In genomic region chr3:134080761-134081160, GRCh38 we compare ENCODE assay signal across 23 cellular contexts. TPM values are rescaled to one million over a fixed set of nuclear protein-coding genes. Genes with fewer than 3 reads are reported as not detected.
A peak's percentile ranks its signal among the peaks of the same experiment; 100 is the strongest.
DNase-seq lines count a peak whose midpoint lies in the region; ATAC-seq, FAIRE-seq and TF ChIP-seq lines count a peak whose summit lies in the region.
"Had no signal": no experiment of that assay in that cellular context is flagged by ENCODE, and none has a peak within 500 bp of the region (broad histone marks: within the 10 kb centered on the region; RNA-seq: fewer than 3 reads in every experiment).

No MANE protein-coding gene starts in this region.

- H3K27ac Mint-ChIP-seq in activated CD8-positive, alpha-beta T cell treated with anti-CD3 and anti-CD28 coated beads, Interleukin-2, amount 10 ng/mL, durations not matched to agents 7 days and 5 days = no peak overlapping the region
- H3K27ac Mint-ChIP-seq in activated CD8-positive, alpha-beta T cell treated with anti-CD3 and anti-CD28 coated beads for 36 hours = no peak overlapping the region
- H3K27ac Mint-ChIP-seq: CD4-positive, alpha-beta memory T cell; GM23338; H9; HFFc6 had no signal

- BruUV-seq in K562 (replicated peaks; lab: Mats Ljungman, UMichigan) = no TSS peak

- no peaks in the 10 kb centered on the region for H3K79me2 ChIP-seq in K562 (ENCODE audit: control insufficient read depth, insufficient read depth, low read length)

- no peak for TF ChIP-seq POLR2A in K562 (conservative IDR thresholded peaks at IDR 0.05)
- no peak for TF ChIP-seq POLR2A in esophagus muscularis mucosa (IDR thresholded peaks at IDR 0.05; ENCODE audit: low read depth)

- no peak overlapping the region for H2AFZ ChIP-seq in K562 (ENCODE audit: low read depth, low read length)
- H2AFZ ChIP-seq: GM23338 had no signal

- no peak overlapping the region for H3K27ac ChIP-seq in HEK293 (ENCODE audit: extremely low read depth, low read depth, low read length)
- H3K27ac ChIP-seq in K562 (ENCODE audit: extremely low read depth, low read depth, low read length) = no peak overlapping the region
- H3K27ac ChIP-seq in esophagus muscularis mucosa (replicated peaks in 1 of 4) = no peak overlapping the region
- H3K27ac ChIP-seq: A549 had no signal

- H3K9me1 ChIP-seq in K562 (ENCODE audit: control insufficient read depth, insufficient read depth, low read length) = no peaks in the 10 kb centered on the region

- peaks cover 3% of the 10 kb centered on the region for H3K27me3 Mint-ChIP-seq in activated CD8-positive, alpha-beta T cell treated with anti-CD3 and anti-CD28 coated beads, Interleukin-2, amount 10 ng/mL, durations not matched to agents 7 days and 5 days (ENCODE audit: low read depth)
- H3K27me3 Mint-ChIP-seq in activated CD8-positive, alpha-beta T cell treated with anti-CD3 and anti-CD28 coated beads for 36 hours = no peaks in the 10 kb centered on the region

- in situ Hi-C loops in K562 (cut with MboI) = no loop called here

- no peaks in the 10 kb centered on the region for H3K36me3 Mint-ChIP-seq in activated CD8-positive, alpha-beta T cell treated with anti-CD3 and anti-CD28 coated beads, Interleukin-2, amount 10 ng/mL, durations not matched to agents 7 days and 5 days (ENCODE audit: low read depth)
- no peaks in the 10 kb centered on the region for H3K36me3 Mint-ChIP-seq in activated CD8-positive, alpha-beta T cell treated with anti-CD3 and anti-CD28 coated beads for 36 hours (ENCODE audit: low read depth)
- H3K36me3 Mint-ChIP-seq: CD4-positive, alpha-beta memory T cell had no signal

- POLR2A ChIA-PET in activated CD8-positive, alpha-beta T cell treated with anti-CD3 and anti-CD28 coated beads, Interleukin-2, amount 10 ng/mL, durations not matched to agents 7 days and 5 days (lab: Charles Lee) = interaction anchor here (0.6 kb wide), 1 partner anchor 9 kb away, joined by 4 read pairs; no protein-coding TSS in a partner anchor
- POLR2A ChIA-PET in activated CD8-positive, alpha-beta T cell treated with anti-CD3 and anti-CD28 coated beads for 36 hours (lab: Charles Lee) = no interaction called here
- POLR2A ChIA-PET in HEK293 (lab: Yijun Ruan, JAX) (no interaction called here), K562 (lab: Yijun Ruan, JAX) (interaction anchor here (0.6 kb wide), 1 partner anchor 16 kb away, joined by 4 read pairs; no protein-coding TSS in a partner anchor)

- DNase-seq in activated CD8-positive, alpha-beta T cell treated with anti-CD3 and anti-CD28 coated beads, Interleukin-2, amount 10 ng/mL, durations not matched to agents 7 days and 5 days = peak; percentile 7
- no peak for DNase-seq in activated CD8-positive, alpha-beta T cell treated with anti-CD3 and anti-CD28 coated beads for 36 hours
- DNase-seq in K562 (ENCODE audit: extremely low read depth in 1 of 4, low spot score in 3 of 4) = no peak
- peak; percentile 17 for DNase-seq in esophagus muscularis mucosa (ENCODE audit: extremely low spot score)
- DNase-seq: 8988T; ACHN; C1 segment of cervical spinal cord; Calu3; CD4-positive, alpha-beta memory T cell; COR-L47; DMS79; EL; GDM1; H9; HFFc6 had no signal

- H3K4me1 ChIP-seq in HEK293 (ENCODE audit: control insufficient read depth, insufficient read depth, low read length) (no peaks in the 10 kb centered on the region), K562 (replicated peaks in 1 of 2; ENCODE audit: control insufficient read depth in 2 of 2, insufficient read depth in 2 of 2, low read length in 2 of 2) (no peaks in the 10 kb centered on the region), esophagus muscularis mucosa (no peaks in the 10 kb centered on the region)
- H3K4me1 ChIP-seq: A549 had no signal

- no peaks in the 10 kb centered on the region for H3K9me3 Mint-ChIP-seq in activated CD8-positive, alpha-beta T cell treated with anti-CD3 and anti-CD28 coated beads, Interleukin-2, amount 10 ng/mL, durations not matched to agents 7 days and 5 days (ENCODE audit: insufficient read depth)
- peaks cover 2% of the 10 kb centered on the region for H3K9me3 Mint-ChIP-seq in activated CD8-positive, alpha-beta T cell treated with anti-CD3 and anti-CD28 coated beads for 36 hours

- no peak for TF ChIP-seq RAD21 in K562 (CRISPR knock-in tag; conservative IDR thresholded peaks at IDR 0.05 in 1 of 2, IDR thresholded peaks at IDR 0.05 in 1 of 2)

- ATAC-seq in activated CD8-positive, alpha-beta T cell treated with anti-CD3 and anti-CD28 coated beads, Interleukin-2, amount 10 ng/mL, durations not matched to agents 7 days and 5 days = no peak
- no peak for ATAC-seq in activated CD8-positive, alpha-beta T cell treated with anti-CD3 and anti-CD28 coated beads for 36 hours
- ATAC-seq in K562 (no peak), GM18907 (IDR thresholded peaks at IDR 0.05; ENCODE audit: unreplicated experiment) (no peak), SK-N-SH treated with all-trans-retinoic acid at 6 μM for 48 hours (no peak), HG02610 (IDR thresholded peaks at IDR 0.05; ENCODE audit: unreplicated experiment) (no peak)
- ATAC-seq: A549, GM12878, GM23338, HCT116 had no signal

- no peaks in the 10 kb centered on the region for H3K9me3 ChIP-seq in HEK293 (ENCODE audit: control insufficient read depth, insufficient read depth, low read depth, low read length)
- H3K9me3 ChIP-seq in K562 (replicated peaks; ENCODE audit: control insufficient read depth, insufficient read depth, low read depth, low read length) = no peaks in the 10 kb centered on the region
- H3K9me3 ChIP-seq in esophagus muscularis mucosa = peaks cover 0 to 9% (median 3%) of the 10 kb centered on the region in 4 donors

- no peak for FAIRE-seq in K562 (lab: Jason Lieb, UNC)
- FAIRE-seq: A549, GM12878 had no signal

- H3K36me3 ChIP-seq in HEK293 (ENCODE audit: control insufficient read depth in 2 of 2, insufficient read depth in 1 of 2, low read length in 2 of 2) (no peaks in the 10 kb centered on the region), K562 (ENCODE audit: control insufficient read depth, insufficient read depth, low read length) (no peaks in the 10 kb centered on the region), esophagus muscularis mucosa (no peaks in the 10 kb centered on the region)

- CTCF ChIA-PET in activated CD8-positive, alpha-beta T cell treated with anti-CD3 and anti-CD28 coated beads, Interleukin-2, amount 10 ng/mL, durations not matched to agents 7 days and 5 days (lab: Charles Lee) = interaction anchor here (1.0 kb wide), 1 partner anchor 42 kb away, joined by 3 read pairs; no protein-coding TSS in a partner anchor
- CTCF ChIA-PET in activated CD8-positive, alpha-beta T cell treated with anti-CD3 and anti-CD28 coated beads for 36 hours (lab: Charles Lee) = no interaction called here
- CTCF ChIA-PET in HEK293 (lab: Yijun Ruan, JAX) (no interaction called here), K562 (lab: Yijun Ruan, JAX; ENCODE audit: low intra/inter-chr PET ratio) (no interaction called here)

- H3K4me2 ChIP-seq in K562 (ENCODE audit: insufficient read depth, low read length) = no peak overlapping the region
- H3K4me2 ChIP-seq: A549, GM23338 had no signal

- no peak overlapping the region for H3K4me3 Mint-ChIP-seq in activated CD8-positive, alpha-beta T cell treated with anti-CD3 and anti-CD28 coated beads, Interleukin-2, amount 10 ng/mL, durations not matched to agents 7 days and 5 days
- H3K4me3 Mint-ChIP-seq in activated CD8-positive, alpha-beta T cell treated with anti-CD3 and anti-CD28 coated beads for 36 hours = no peak overlapping the region
- H3K4me3 Mint-ChIP-seq: CD4-positive, alpha-beta memory T cell; GM23338; H9; HFFc6 had no signal

- H3K27me3 ChIP-seq in K562 (ENCODE audit: control insufficient read depth in 2 of 2, insufficient read depth in 2 of 2, low read length in 2 of 2) (peaks cover 0 to 11% of the 10 kb centered on the region in 2 experiments; a peak in 2 of 5 replicates), esophagus muscularis mucosa (no peaks in the 10 kb centered on the region)

- H3K4me1 Mint-ChIP-seq in activated CD8-positive, alpha-beta T cell treated with anti-CD3 and anti-CD28 coated beads, Interleukin-2, amount 10 ng/mL, durations not matched to agents 7 days and 5 days (ENCODE audit: low read depth) = no peaks in the 10 kb centered on the region
- no peaks in the 10 kb centered on the region for H3K4me1 Mint-ChIP-seq in activated CD8-positive, alpha-beta T cell treated with anti-CD3 and anti-CD28 coated beads for 36 hours (ENCODE audit: low read depth)
- H3K4me1 Mint-ChIP-seq: CD4-positive, alpha-beta memory T cell; GM23338; H9 had no signal

- H3K9ac ChIP-seq in K562 (ENCODE audit: insufficient read depth in 1 of 2, low read depth in 2 of 2, low read length in 2 of 2) = no peak overlapping the region

- H4K20me1 ChIP-seq in K562 (replicated peaks; ENCODE audit: control insufficient read depth, insufficient read depth, low read length) = no peaks in the 10 kb centered on the region

- TF ChIP-seq CTCF in activated CD8-positive, alpha-beta T cell treated with anti-CD3 and anti-CD28 coated beads for 36 hours (IDR thresholded peaks at IDR 0.05) = no peak
- TF ChIP-seq CTCF in HEK293 (tag by site-specific recombination; IDR thresholded peaks at IDR 0.05) = no peak
- TF ChIP-seq CTCF in K562 (IDR thresholded peaks at IDR 0.05 in 2 of 3, conservative IDR thresholded peaks at IDR 0.05 in 1 of 3; ENCODE audit: insufficient read depth in 2 of 3, low read depth in 1 of 3, low read length in 3 of 3) = no peak
- no peak for TF ChIP-seq CTCF in esophagus muscularis mucosa (IDR thresholded peaks at IDR 0.05)

- intact Hi-C loops in activated CD8-positive, alpha-beta T cell treated with anti-CD3 and anti-CD28 coated beads for 36 hours (cut with micrococcal nuclease) = no loop called here
- intact Hi-C loops in K562 (cut with micrococcal nuclease) (no loop called here), esophagus muscularis mucosa (cut with DNase I) (no loop called here)

- H3K4me3 ChIP-seq in HEK293 (ENCODE audit: low read depth, low read length) (no peak overlapping the region), K562 (no peak overlapping the region), esophagus muscularis mucosa (no peak overlapping the region)
- H3K4me3 ChIP-seq: A549, GM12878, GM23338 had no signal

- TF ChIP-seq EP300 in K562 (IDR thresholded peaks at IDR 0.05; ENCODE audit: low read length) (no peak), esophagus muscularis mucosa (IDR thresholded peaks at IDR 0.05) (no peak)

RNA-seq across cellular contexts. Expression of gene SLCO2A1, which starts 51.0 kb away (rescaled TPM):
- total RNA-seq in activated CD8-positive, alpha-beta T cell treated with anti-CD3 and anti-CD28 coated beads, Interleukin-2, amount 10 ng/mL, durations not matched to agents 7 days and 5 days = not detected
- total RNA-seq in activated CD8-positive, alpha-beta T cell treated with anti-CD3 and anti-CD28 coated beads for 36 hours = not detected
- total RNA-seq in K562 (2011; cell fraction: chromatin; rRNA removed; ENCODE audit: low replicate concordance) = not detected in 2 replicates
- not detected in 2 replicates for total RNA-seq in K562 (2011; cell fraction: nucleolus; rRNA removed)
- not detected in 2 replicates for total RNA-seq in K562 (2011; cell fraction: nucleoplasm; rRNA removed)
- total RNA-seq in K562 (2014; rRNA removed) (not detected in 2 replicates), K562 (2014; rRNA removed; fragmentation: Illumina TruSeq; extraction: Trizol) (not detected in 2 replicates), K562 (2015; rRNA removed; fragmentation: Illumina TruSeq; extraction: Trizol) (not detected in 2 replicates), K562 (2021) (0.16 TPM in 2 replicates), esophagus muscularis mucosa (10 to 100 TPM in 3 of 4 donors, 1 to 10 TPM in 1; 8.3 to 17.6 (median 13.8) TPM)
- polyA plus RNA-seq in K562 (2011; rRNA removed) (not detected in 2 replicates), K562 (2014; fragmentation: Illumina TruSeq; extraction: Trizol) (not detected in 2 replicates), K562 (2014; fragmentation: Nextera tagmentation; extraction: Ambion mirVana) (not detected), K562 (2014; rRNA removed) (1.0 TPM in 1 of 2 replicates, not detected in the other)
- polyA plus RNA-seq in K562 (2011; cell fraction: cytosol; rRNA removed) = not detected in 2 replicates
- polyA plus RNA-seq in K562 (2011; cell fraction: nucleus; rRNA removed) = not detected in 2 replicates
- polyA plus RNA-seq in K562 (2012) = not detected in 2 replicates
- polyA minus RNA-seq in K562 (2011; rRNA and poly(A)+ RNA removed) = not detected in 2 replicates
- not detected in 2 replicates for polyA minus RNA-seq in K562 (2011; cell fraction: cytosol; rRNA and poly(A)+ RNA removed)
- not detected in 2 replicates for polyA minus RNA-seq in K562 (2011; cell fraction: nucleus; rRNA and poly(A)+ RNA removed)
- total RNA-seq: Calu3; CD4-positive, alpha-beta memory T cell had no signal
- polyA plus RNA-seq: CD4-positive, alpha-beta memory T cell; GM12878 had no signal

Comparison
In these comparisons a context has a peak if more than half of its experiments do, and no peak if none do; other contexts are left out.
1. DNase-seq: peak in activated CD8-positive, alpha-beta T cell treated with anti-CD3 and anti-CD28 coated beads, Interleukin-2, amount 10 ng/mL, durations not matched to agents 7 days and 5 days (single experiment) and esophagus muscularis mucosa (single experiment); none in activated CD8-positive, alpha-beta T cell treated with anti-CD3 and anti-CD28 coated beads for 36 hours (single experiment) and K562 (0 of 4).
2. POLR2A ChIA-PET loops: an anchor here in activated CD8-positive, alpha-beta T cell treated with anti-CD3 and anti-CD28 coated beads, Interleukin-2, amount 10 ng/mL, durations not matched to agents 7 days and 5 days (0.6 kb wide) and K562 (0.6 kb wide); none called in activated CD8-positive, alpha-beta T cell treated with anti-CD3 and anti-CD28 coated beads for 36 hours and HEK293.
3. RNA of gene SLCO2A1, which starts 51.0 kb away (total RNA-seq): 8.3 to 17.6 TPM in esophagus muscularis mucosa; not detected in activated CD8-positive, alpha-beta T cell treated with anti-CD3 and anti-CD28 coated beads for 36 hours, not detected in activated CD8-positive, alpha-beta T cell treated with anti-CD3 and anti-CD28 coated beads, Interleukin-2, amount 10 ng/mL, durations not matched to agents 7 days and 5 days and 0.16 TPM in K562; every median in the first group is over 4 times any median in the second.